In the genomic region with DNA sequence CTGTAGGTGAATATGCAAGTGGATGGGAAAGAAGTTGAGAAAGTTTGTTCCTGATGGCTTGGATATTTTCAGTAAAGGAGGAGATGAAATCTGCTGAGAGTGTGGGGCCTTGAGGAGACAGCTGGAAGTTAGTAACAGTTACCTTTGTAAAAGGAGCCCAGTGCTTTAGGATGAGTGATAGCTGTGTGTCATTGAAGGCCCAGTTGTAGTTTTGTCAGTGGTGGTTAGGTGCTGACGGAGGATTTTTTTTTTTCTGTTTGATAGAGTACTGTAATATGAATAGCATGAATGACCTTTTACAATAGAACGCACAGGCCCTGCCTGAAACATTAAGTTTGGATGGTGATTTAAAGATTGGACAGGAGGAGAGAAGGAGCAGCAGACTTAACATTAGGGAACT, we compare ENCODE assay signal across 13 cellular contexts.
"Had no signal": no experiment of that assay in that cellular context is flagged by ENCODE, and none has a peak within 500 bp of the region (broad histone marks: within the 10 kb centered on the region; RNA-seq: fewer than 3 reads in every experiment).

No MANE protein-coding gene starts in this region.

- H3K9me3 Mint-ChIP-seq: mesothelial cell of epicardium; neural crest cell; T-helper 2 cell treated with Interferon-gamma antibody and Interleukin-4, amounts not matched to agents 5 μg/mL and 100 μg/mL, for 36 hours had no signal

- H3K27ac Mint-ChIP-seq: mesothelial cell of epicardium; T-helper 2 cell treated with Interferon-gamma antibody and Interleukin-4, amounts not matched to agents 5 μg/mL and 100 μg/mL, for 36 hours had no signal

- H3K27me3 ChIP-seq: dorsolateral prefrontal cortex, thyroid gland had no signal

- ATAC-seq: sciatic nerve had no signal

- H3K27ac ChIP-seq: thyroid gland had no signal

- H3K4me3 ChIP-seq: dorsolateral prefrontal cortex, lung, thyroid gland had no signal

- H3K4me3 Mint-ChIP-seq: mesothelial cell of epicardium; neural crest cell; T-helper 2 cell treated with Interferon-gamma antibody and Interleukin-4, amounts not matched to agents 5 μg/mL and 100 μg/mL, for 36 hours had no signal

- H3K4me1 Mint-ChIP-seq: mesothelial cell of epicardium, neural crest cell had no signal

- H3K36me3 ChIP-seq: thyroid gland had no signal

- H3K9me3 ChIP-seq: thyroid gland had no signal

- DNase-seq: activated CD4-positive, CD25-positive, alpha-beta regulatory T cell; activated naive CD4-positive, alpha-beta T cell; dorsolateral prefrontal cortex; SW 1271; thyroid gland had no signal

- FAIRE-seq: endometrium, islet of Langerhans, urothelium cell line had no signal

- H3K4me1 ChIP-seq: thyroid gland had no signal
